In the genomic region with DNA sequence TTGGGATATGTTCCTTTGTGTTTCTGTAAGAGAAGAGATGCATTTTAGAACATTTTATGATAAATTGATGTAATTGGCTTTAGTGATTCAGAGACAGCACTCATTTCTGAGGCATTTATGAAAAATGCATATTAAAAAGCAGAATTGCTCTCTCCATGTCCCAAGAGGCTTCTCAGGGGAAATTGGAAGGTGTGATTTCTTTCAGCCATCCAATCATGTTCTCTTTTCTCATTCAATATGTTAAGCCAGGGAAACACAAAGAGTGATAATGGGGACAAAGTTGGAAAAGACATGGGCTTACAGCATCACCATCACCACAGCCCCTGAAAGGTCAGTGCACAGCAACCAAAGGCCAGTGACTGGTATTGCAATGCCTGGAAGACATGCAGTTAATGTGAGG, we compare ENCODE assay signal across 21 cellular contexts.
"Had no signal": no experiment of that assay in that cellular context is flagged by ENCODE, and none has a peak within 500 bp of the region (broad histone marks: within the 10 kb centered on the region; RNA-seq: fewer than 3 reads in every experiment).

No MANE protein-coding gene starts in this region.

- H3K36me3 ChIP-seq: left ventricle myocardium inferior, lower lobe of right lung, pancreas had no signal

- H3K4me3 Mint-ChIP-seq: central memory CD8-positive, alpha-beta T cell; naive thymus-derived CD4-positive, alpha-beta T cell; nephron progenitor cell; stimulated activated effector memory CD8-positive, alpha-beta T cell treated with anti-CD3 and anti-CD28 coated beads, Interleukin-12 subunit alpha, Interleukin-12 subunit beta, amount 100 ng/mL, for 72 hours had no signal

- H3K4me3 ChIP-seq: hepatocyte, left ventricle myocardium inferior, lower lobe of right lung, pancreas had no signal

- H3K9me3 Mint-ChIP-seq: nephron progenitor cell; stimulated activated effector memory CD8-positive, alpha-beta T cell treated with anti-CD3 and anti-CD28 coated beads, Interleukin-12 subunit alpha, Interleukin-12 subunit beta, amount 100 ng/mL, for 72 hours had no signal

- H3K4me1 ChIP-seq: left ventricle myocardium inferior, pancreas had no signal

- DNase-seq: effector memory CD4-positive, alpha-beta T cell; foreskin melanocyte; head of caudate nucleus; kidney; left cardiac atrium; left ventricle myocardium inferior; lower lobe of right lung; mesendoderm; naive thymus-derived CD4-positive, alpha-beta T cell; nephron progenitor cell; pancreas; right cardiac atrium; stimulated activated CD4-positive, alpha-beta T cell treated with anti-CD3 and anti-CD28 coated beads, Interleukin-4, amount 100 ng/mL, for 1 hour; stimulated activated CD8-positive, alpha-beta memory T cell treated with anti-CD3 and anti-CD28 coated beads, Interleukin-4, amount 100 ng/mL, for 48 hours; stimulated activated naive CD8-positive, alpha-beta T cell treated with anti-CD3 and anti-CD28 coated beads, Interleukin-15, Interleukin-2, amounts not matched to agents 100 U/mL and 50 U/mL, for 24 hours; trophoblast cell had no signal

- H3K4me2 ChIP-seq: hepatocyte had no signal

- H3K36me3 Mint-ChIP-seq: naive thymus-derived CD4-positive, alpha-beta T cell; stimulated activated effector memory CD8-positive, alpha-beta T cell treated with anti-CD3 and anti-CD28 coated beads, Interleukin-12 subunit alpha, Interleukin-12 subunit beta, amount 100 ng/mL, for 72 hours had no signal

- H3K27me3 Mint-ChIP-seq: central memory CD8-positive, alpha-beta T cell; progenitor cell of endocrine pancreas had no signal

- H2AFZ ChIP-seq: hepatocyte had no signal

- H3K4me1 Mint-ChIP-seq: central memory CD8-positive, alpha-beta T cell; naive thymus-derived CD4-positive, alpha-beta T cell; nephron progenitor cell; stimulated activated effector memory CD8-positive, alpha-beta T cell treated with anti-CD3 and anti-CD28 coated beads, Interleukin-12 subunit alpha, Interleukin-12 subunit beta, amount 100 ng/mL, for 72 hours had no signal

- H3K9me3 ChIP-seq: left ventricle myocardium inferior, lower lobe of right lung, pancreas had no signal

- H3K27ac ChIP-seq: hepatocyte, left ventricle myocardium inferior, lower lobe of right lung, pancreas had no signal

- H3K79me2 ChIP-seq: hepatocyte had no signal

- H3K27me3 ChIP-seq: hepatocyte, pancreas had no signal

- ATAC-seq: esophagus mucosa; left cardiac atrium; lower lobe of right lung; naive thymus-derived CD4-positive, alpha-beta T cell; right cardiac atrium; stimulated activated effector memory CD8-positive, alpha-beta T cell treated with anti-CD3 and anti-CD28 coated beads, Interleukin-12 subunit alpha, Interleukin-12 subunit beta, amount 100 ng/mL, for 72 hours; stimulated activated naive CD8-positive, alpha-beta T cell treated with anti-CD3 and anti-CD28 coated beads, Interleukin-15, Interleukin-2, amounts not matched to agents 100 U/mL and 50 U/mL, for 24 hours had no signal

- H3K27ac Mint-ChIP-seq: naive thymus-derived CD4-positive, alpha-beta T cell; stimulated activated effector memory CD8-positive, alpha-beta T cell treated with anti-CD3 and anti-CD28 coated beads, Interleukin-12 subunit alpha, Interleukin-12 subunit beta, amount 100 ng/mL, for 72 hours had no signal
